Comparison of ENCODE assay signal across 22 cellular contexts in genomic region chr7:23065974-23066373, GRCh38. TPM values are rescaled to one million over a fixed set of nuclear protein-coding genes. Genes with fewer than 3 reads are reported as not detected.
DNase-seq lines count a peak whose midpoint lies in the region; ATAC-seq, FAIRE-seq and TF ChIP-seq lines count a peak whose summit lies in the region.
"Had no signal": no experiment of that assay in that cellular context is flagged by ENCODE, and none has a peak within 500 bp of the region (broad histone marks: within the 10 kb centered on the region; RNA-seq: fewer than 3 reads in every experiment).

No MANE protein-coding gene starts in this region.

- peak; percentile 60 for FAIRE-seq in RCC 7860 (lab: Jason Lieb, UNC)
- FAIRE-seq: HTR-8/SVneo had no signal

- no peak overlapping the region for H3K4me3 Mint-ChIP-seq in stimulated activated naive CD8-positive, alpha-beta T cell treated with anti-CD3 and anti-CD28 coated beads, Interleukin-15, amount 100 ng/mL, for 72 hours
- H3K4me3 Mint-ChIP-seq: activated CD8-positive, alpha-beta memory T cell treated with anti-CD3 and anti-CD28 coated beads, Interleukin-2, amount 10 ng/mL, durations not matched to agents 7 days and 5 days; activated T-helper 17 cell treated with anti-CD3 and anti-CD28 coated beads, Interleukin-2, amount 50 U/mL, for 72 hours; central memory CD8-positive, alpha-beta T cell; neural progenitor cell had no signal

- peak; percentile 39 for ATAC-seq in stimulated activated naive CD8-positive, alpha-beta T cell treated with anti-CD3 and anti-CD28 coated beads, Interleukin-15, amount 100 ng/mL, for 72 hours
- no peak for ATAC-seq in stimulated activated naive CD8-positive, alpha-beta T cell treated with anti-CD3 and anti-CD28 coated beads, Interleukin-15, Interleukin-2, amounts not matched to agents 100 U/mL and 50 U/mL, for 24 hours
- ATAC-seq in GM21360 (IDR thresholded peaks at IDR 0.05; ENCODE audit: unreplicated experiment), result no peak
- ATAC-seq: activated CD8-positive, alpha-beta memory T cell treated with anti-CD3 and anti-CD28 coated beads, Interleukin-2, amount 10 ng/mL, durations not matched to agents 7 days and 5 days; activated T-helper 17 cell treated with anti-CD3 and anti-CD28 coated beads, Interleukin-2, amount 50 U/mL, for 72 hours; PC-3 had no signal

- no peaks in the 10 kb centered on the region for H3K27me3 Mint-ChIP-seq in stimulated activated naive CD8-positive, alpha-beta T cell treated with anti-CD3 and anti-CD28 coated beads, Interleukin-15, amount 100 ng/mL, for 72 hours

- no peak for DNase-seq in stimulated activated naive CD8-positive, alpha-beta T cell treated with anti-CD3 and anti-CD28 coated beads, Interleukin-15, amount 100 ng/mL, for 72 hours
- no peak for DNase-seq in stimulated activated naive CD8-positive, alpha-beta T cell treated with anti-CD3 and anti-CD28 coated beads, Interleukin-15, Interleukin-2, amounts not matched to agents 100 U/mL and 50 U/mL, for 24 hours
- DNase-seq in RCC 7860 (ENCODE audit: low spot score), result peak; percentile 50
- DNase-seq in fibroblast of villous mesenchyme (ENCODE audit: low read depth), result peak; percentile 8
- no peak for DNase-seq in posterior cingulate gyrus
- DNase-seq in NCI-H187 treated with DMSO at 0.1 percent for 48 hours (lab: John Stamatoyannopoulos, UW), result no peak
- DNase-seq in stimulated activated CD4-positive, alpha-beta T cell treated with anti-CD3 and anti-CD28 coated beads, Interleukin-2, amount 100 ng/mL, for 48 hours, result no peak
- DNase-seq: activated CD4-positive, CD25-positive, alpha-beta regulatory T cell treated with anti-CD3 and anti-CD28 coated beads, Interleukin-2, amount 50 U/mL, for 72 hours; activated CD8-positive, alpha-beta memory T cell treated with anti-CD3 and anti-CD28 coated beads, Interleukin-2, amount 10 ng/mL, durations not matched to agents 7 days and 5 days; esophagus squamous epithelium; left cardiac atrium; NCI-H1417 treated with DMSO at 0.1 percent for 48 hours; NCI-H2171; NCI-H69; PC-3; stimulated activated CD4-positive, alpha-beta T cell treated with anti-CD3 and anti-CD28 coated beads, Interleukin-12 subunit alpha, Interleukin-12 subunit beta, amount 100 ng/mL, for 4 hours; T1000 had no signal

- no peak overlapping the region for H3K4me3 ChIP-seq in fibroblast of villous mesenchyme (ENCODE audit: low read depth, low read length)
- H3K4me3 ChIP-seq: esophagus squamous epithelium, neural progenitor cell had no signal

- no peak for TF ChIP-seq CTCF in fibroblast of villous mesenchyme (IDR thresholded peaks at IDR 0.05; ENCODE audit: insufficient read depth, low read depth, low read length)

- H3K27ac Mint-ChIP-seq in stimulated activated naive CD8-positive, alpha-beta T cell treated with anti-CD3 and anti-CD28 coated beads, Interleukin-15, amount 100 ng/mL, for 72 hours, result no peak overlapping the region
- H3K27ac Mint-ChIP-seq: activated CD8-positive, alpha-beta memory T cell treated with anti-CD3 and anti-CD28 coated beads, Interleukin-2, amount 10 ng/mL, durations not matched to agents 7 days and 5 days; activated T-helper 17 cell treated with anti-CD3 and anti-CD28 coated beads, Interleukin-2, amount 50 U/mL, for 72 hours; neural progenitor cell had no signal

- no peaks in the 10 kb centered on the region for H3K4me1 Mint-ChIP-seq in stimulated activated naive CD8-positive, alpha-beta T cell treated with anti-CD3 and anti-CD28 coated beads, Interleukin-15, amount 100 ng/mL, for 72 hours
- H3K4me1 Mint-ChIP-seq: activated CD8-positive, alpha-beta memory T cell treated with anti-CD3 and anti-CD28 coated beads, Interleukin-2, amount 10 ng/mL, durations not matched to agents 7 days and 5 days; activated T-helper 17 cell treated with anti-CD3 and anti-CD28 coated beads, Interleukin-2, amount 50 U/mL, for 72 hours; central memory CD8-positive, alpha-beta T cell; neural progenitor cell had no signal

- no peaks in the 10 kb centered on the region for H3K9me3 Mint-ChIP-seq in stimulated activated naive CD8-positive, alpha-beta T cell treated with anti-CD3 and anti-CD28 coated beads, Interleukin-15, amount 100 ng/mL, for 72 hours
- H3K9me3 Mint-ChIP-seq: activated T-helper 17 cell treated with anti-CD3 and anti-CD28 coated beads, Interleukin-2, amount 50 U/mL, for 72 hours; central memory CD8-positive, alpha-beta T cell; neural progenitor cell had no signal

- intact Hi-C loops in posterior cingulate gyrus (cut with DNase I), result no loop called here

RNA-seq across cellular contexts. Expression of gene KLHL7, which starts 39.6 kb away (rescaled TPM):
- 27.6 and 34.1 TPM in 2 replicates for total RNA-seq in fibroblast of villous mesenchyme

RNA-seq across cellular contexts. Expression of gene HYCC1, which starts 52.0 kb away (rescaled TPM):
- total RNA-seq in fibroblast of villous mesenchyme, result 59.3 and 69.1 TPM in 2 replicates

Comparison
In these comparisons a context has a peak if more than half of its experiments do, and no peak if none do; other contexts are left out.
1. DNase-seq: peak in RCC 7860 (single experiment) and fibroblast of villous mesenchyme (single experiment); none in stimulated activated naive CD8-positive, alpha-beta T cell treated with anti-CD3 and anti-CD28 coated beads, Interleukin-15, amount 100 ng/mL, for 72 hours (0 of 2), stimulated activated naive CD8-positive, alpha-beta T cell treated with anti-CD3 and anti-CD28 coated beads, Interleukin-15, Interleukin-2, amounts not matched to agents 100 U/mL and 50 U/mL, for 24 hours (single experiment), posterior cingulate gyrus (0 of 10), NCI-H187 treated with DMSO at 0.1 percent for 48 hours (single experiment) and stimulated activated CD4-positive, alpha-beta T cell treated with anti-CD3 and anti-CD28 coated beads, Interleukin-2, amount 100 ng/mL, for 48 hours (0 of 2).